In the genomic region with DNA sequence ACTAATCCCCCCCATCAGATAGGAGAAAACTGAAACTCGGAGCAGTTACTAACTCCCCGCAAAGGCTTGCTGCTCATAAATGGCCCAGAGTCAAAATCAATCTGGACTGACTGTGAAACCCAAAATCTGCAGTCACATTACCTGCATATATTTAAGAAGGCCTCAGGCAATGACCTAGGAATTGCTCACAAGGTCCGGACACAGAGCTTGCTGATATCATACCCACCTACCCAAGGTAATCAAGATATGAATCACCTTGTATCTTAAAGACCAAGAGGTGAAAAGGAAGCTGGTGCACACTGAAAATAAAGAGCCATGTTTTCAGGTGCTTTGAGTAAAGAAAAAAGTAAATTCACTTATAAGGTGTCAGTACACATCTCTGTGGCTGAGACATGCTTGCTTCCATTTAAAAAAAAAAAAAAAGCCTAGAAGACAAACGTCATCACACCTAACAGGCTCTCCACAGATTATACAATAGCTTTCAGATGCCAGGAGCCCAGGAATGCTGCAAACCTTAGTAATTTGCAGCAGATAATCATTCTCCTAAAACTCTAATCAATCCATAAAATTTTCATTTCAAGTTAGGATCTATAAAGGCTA, we compare ENCODE assay signal across 10 cellular contexts.
DNase-seq lines count a peak whose midpoint lies in the region; ATAC-seq and TF ChIP-seq lines count a peak whose summit lies in the region.
"Had no signal": no experiment of that assay in that cellular context is flagged by ENCODE, and none has a peak within 500 bp of the region (broad histone marks: within the 10 kb centered on the region; RNA-seq: fewer than 3 reads in every experiment).

No MANE protein-coding gene starts in this region.

- no peaks in the 10 kb centered on the region for H3K9me3 ChIP-seq in T-helper 17 cell (ENCODE audit: control insufficient read depth, low read length, poor library complexity, severe bottlenecking)

- TF ChIP-seq CTCF in nephron (IDR thresholded peaks at IDR 0.05; ENCODE audit: unreplicated experiment in 3 of 3) (no peak), GM13977 (IDR thresholded peaks at IDR 0.05; ENCODE audit: extremely low read depth, insufficient read depth, missing control alignments) (no peak)

- no peak for DNase-seq in activated CD4-positive, alpha-beta T cell treated with anti-CD3 and anti-CD28 coated beads, Interleukin-2, amount 10 ng/mL, durations not matched to agents 24 days and 14 days
- DNase-seq in activated CD4-positive, alpha-beta T cell treated with anti-CD3 and anti-CD28 coated beads for 1 hour = no peak
- no peak for DNase-seq in T-helper 17 cell
- DNase-seq in GM13977 (ENCODE audit: low spot score) = no peak
- no peak for DNase-seq in iPS-NIHi7 (ENCODE audit: extremely low spot score)
- DNase-seq in RPMI8226 = no peak
- DNase-seq: activated CD8-positive, alpha-beta memory T cell treated with anti-CD3 and anti-CD28 coated beads for 24 hours; GM23248 had no signal

- peak overlapping the region; percentile 94 for H3K27ac Mint-ChIP-seq in activated CD4-positive, alpha-beta T cell treated with anti-CD3 and anti-CD28 coated beads, Interleukin-2, amount 10 ng/mL, durations not matched to agents 24 days and 14 days
- H3K27ac Mint-ChIP-seq in T-helper 17 cell = peak overlapping the region; percentile 86
- H3K27ac Mint-ChIP-seq in nephron = peak overlapping the region; percentile 61 to 86 (median 75)

- peaks cover 61% of the 10 kb centered on the region for H3K4me1 Mint-ChIP-seq in activated CD4-positive, alpha-beta T cell treated with anti-CD3 and anti-CD28 coated beads, Interleukin-2, amount 10 ng/mL, durations not matched to agents 24 days and 14 days
- peaks cover 31% of the 10 kb centered on the region for H3K4me1 Mint-ChIP-seq in T-helper 17 cell
- peaks cover 19% of the 10 kb centered on the region for H3K4me1 Mint-ChIP-seq in nephron

- H3K4me3 Mint-ChIP-seq in activated CD4-positive, alpha-beta T cell treated with anti-CD3 and anti-CD28 coated beads, Interleukin-2, amount 10 ng/mL, durations not matched to agents 24 days and 14 days = peak overlapping the region; percentile 67
- H3K4me3 Mint-ChIP-seq in T-helper 17 cell (peak overlapping the region; percentile 59), nephron (no peak overlapping the region)

- in situ Hi-C loops in GM13977 (cut with MboI; ENCODE audit: low pct_unique_long_range_greater_than_20kb, low sequenced_read_pairs, unreplicated experiment) = no loop called here

- peaks cover 28% of the 10 kb centered on the region for H3K36me3 Mint-ChIP-seq in activated CD4-positive, alpha-beta T cell treated with anti-CD3 and anti-CD28 coated beads, Interleukin-2, amount 10 ng/mL, durations not matched to agents 24 days and 14 days (ENCODE audit: low read depth)
- peaks cover 2% of the 10 kb centered on the region for H3K36me3 Mint-ChIP-seq in T-helper 17 cell (ENCODE audit: low read depth)
- H3K36me3 Mint-ChIP-seq in nephron (ENCODE audit: low read depth) = peaks cover 21% of the 10 kb centered on the region

- H3K27me3 Mint-ChIP-seq in activated CD4-positive, alpha-beta T cell treated with anti-CD3 and anti-CD28 coated beads, Interleukin-2, amount 10 ng/mL, durations not matched to agents 24 days and 14 days = no peaks in the 10 kb centered on the region
- no peaks in the 10 kb centered on the region for H3K27me3 Mint-ChIP-seq in T-helper 17 cell
- no peaks in the 10 kb centered on the region for H3K27me3 Mint-ChIP-seq in nephron (ENCODE audit: low read depth)

- ATAC-seq in HG02763 (IDR thresholded peaks at IDR 0.05; ENCODE audit: unreplicated experiment) (peak; percentile 34), T-helper 17 cell (peak; percentile 42)

- H3K9me3 Mint-ChIP-seq in activated CD4-positive, alpha-beta T cell treated with anti-CD3 and anti-CD28 coated beads, Interleukin-2, amount 10 ng/mL, durations not matched to agents 24 days and 14 days = peaks cover 11% of the 10 kb centered on the region
- H3K9me3 Mint-ChIP-seq in nephron = peaks cover 16% of the 10 kb centered on the region

- intact Hi-C loops in activated CD4-positive, alpha-beta T cell treated with anti-CD3 and anti-CD28 coated beads, Interleukin-2, amount 10 ng/mL, durations not matched to agents 24 days and 14 days (cut with micrococcal nuclease) = loop anchor here (1.0 to 10.0 kb wide), 9 partner anchors 14 to 594 kb away; no protein-coding TSS in a partner anchor

Comparison
In these comparisons a context has a peak if more than half of its experiments do, and no peak if none do; other contexts are left out.
1. H3K4me3 Mint-ChIP-seq: peak in activated CD4-positive, alpha-beta T cell treated with anti-CD3 and anti-CD28 coated beads, Interleukin-2, amount 10 ng/mL, durations not matched to agents 24 days and 14 days (single experiment) and T-helper 17 cell (single experiment); none in nephron (0 of 3).
2. Peak in every context shown above with its lines, with median percentiles within 50 percentile points of each other: H3K27ac Mint-ChIP-seq.